1 cellular context compared by ENCODE assay signal in the genomic region with DNA sequence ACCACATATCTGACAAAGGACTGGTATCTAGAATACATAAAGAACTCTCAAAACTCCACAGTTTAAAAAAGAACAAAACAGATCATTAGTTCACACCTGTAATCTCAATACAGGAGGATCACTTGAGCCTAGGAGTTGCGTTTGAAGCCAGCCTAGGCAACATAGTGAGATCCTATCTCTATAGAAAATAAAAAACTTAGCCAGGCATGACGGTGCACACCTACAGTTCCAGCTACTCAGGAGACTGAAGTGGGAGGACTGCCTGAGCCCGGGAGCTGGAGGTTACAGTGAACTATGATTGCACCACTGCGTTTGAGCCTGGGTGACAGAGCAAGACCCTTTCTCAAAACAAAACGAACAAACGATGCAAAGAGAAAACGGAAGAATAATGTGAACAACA.
TF ChIP-seq lines count a peak whose summit lies in the region.

No MANE protein-coding gene starts in this region.

TF ChIP-seq in WTC11, 78 proteins besides CTCF, POLR2A, EP300 and RAD21 (continued from another document):
- TF ChIP-seq, protein P1, sequence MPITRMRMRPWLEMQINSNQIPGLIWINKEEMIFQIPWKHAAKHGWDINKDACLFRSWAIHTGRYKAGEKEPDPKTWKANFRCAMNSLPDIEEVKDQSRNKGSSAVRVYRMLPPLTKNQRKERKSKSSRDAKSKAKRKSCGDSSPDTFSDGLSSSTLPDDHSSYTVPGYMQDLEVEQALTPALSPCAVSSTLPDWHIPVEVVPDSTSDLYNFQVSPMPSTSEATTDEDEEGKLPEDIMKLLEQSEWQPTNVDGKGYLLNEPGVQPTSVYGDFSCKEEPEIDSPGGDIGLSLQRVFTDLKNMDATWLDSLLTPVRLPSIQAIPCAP (CRISPR knock-in tag; IDR thresholded peaks at IDR 0.05) = no peak
- no peak for TF ChIP-seq MLX (CRISPR knock-in tag; IDR thresholded peaks at IDR 0.05)
- TF ChIP-seq ZNF232 (CRISPR knock-in tag; IDR thresholded peaks at IDR 0.05) = no peak
- no peak for TF ChIP-seq GTF2I (CRISPR knock-in tag; conservative IDR thresholded peaks at IDR 0.05)
- TF ChIP-seq AR (CRISPR knock-in tag; IDR thresholded peaks at IDR 0.05) = no peak
